In genomic region chr10:31999261-31999660, GRCh38 we compare ENCODE assay signal across 18 cellular contexts. TPM values are rescaled to one million over a fixed set of nuclear protein-coding genes. Genes with fewer than 3 reads are reported as not detected.
DNase-seq lines count a peak whose midpoint lies in the region; ATAC-seq, FAIRE-seq and TF ChIP-seq lines count a peak whose summit lies in the region.
"Had no signal": no experiment of that assay in that cellular context is flagged by ENCODE, and none has a peak within 500 bp of the region (broad histone marks: within the 10 kb centered on the region; RNA-seq: fewer than 3 reads in every experiment).

No MANE protein-coding gene starts in this region.

- H4K20me1 ChIP-seq in K562 (replicated peaks; ENCODE audit: control insufficient read depth, insufficient read depth, low read length): no peaks in the 10 kb centered on the region

- no peaks in the 10 kb centered on the region for H3K9me1 ChIP-seq in K562 (ENCODE audit: control insufficient read depth, insufficient read depth, low read length)

- TF ChIP-seq CTCF in K562 (IDR thresholded peaks at IDR 0.05 in 2 of 3, conservative IDR thresholded peaks at IDR 0.05 in 1 of 3; ENCODE audit: insufficient read depth in 2 of 3, low read depth in 1 of 3, low read length in 3 of 3): no peak

- CTCF ChIA-PET in K562 (lab: Yijun Ruan, JAX; ENCODE audit: low intra/inter-chr PET ratio): no interaction called here

- no peaks in the 10 kb centered on the region for H3K36me3 ChIP-seq in K562 (ENCODE audit: control insufficient read depth, insufficient read depth, low read length)
- H3K36me3 ChIP-seq in mesodermal cell (ENCODE audit: control insufficient read depth, insufficient read depth, low read length): no peaks in the 10 kb centered on the region

- H3K27ac ChIP-seq in K562 (ENCODE audit: extremely low read depth, low read depth, low read length) (no peak overlapping the region), mesodermal cell (ENCODE audit: low read depth, low read length, severe bottlenecking) (peak overlapping the region; percentile 18)
- H3K27ac ChIP-seq: HL-60 had no signal

- no peak for FAIRE-seq in K562 (lab: Jason Lieb, UNC)
- FAIRE-seq: A204.1, RCC 7860 had no signal

- no peaks in the 10 kb centered on the region for H3K27me3 ChIP-seq in K562 (ENCODE audit: control insufficient read depth in 2 of 2, insufficient read depth in 2 of 2, low read length in 2 of 2)

- H3K4me3 ChIP-seq in K562 (no peak overlapping the region), mesodermal cell (ENCODE audit: extremely low read depth, insufficient read depth, low read length, poor library complexity, severe bottlenecking) (no peak overlapping the region)

- H3K9me3 ChIP-seq in K562 (replicated peaks; ENCODE audit: control insufficient read depth, insufficient read depth, low read depth, low read length): no peaks in the 10 kb centered on the region
- no peaks in the 10 kb centered on the region for H3K9me3 ChIP-seq in mesodermal cell (ENCODE audit: control insufficient read depth, low read length)

- no peak for TF ChIP-seq POLR2A in K562 (conservative IDR thresholded peaks at IDR 0.05)

- no peak overlapping the region for H3K4me2 ChIP-seq in K562 (ENCODE audit: insufficient read depth, low read length)

- H3K9ac ChIP-seq in K562 (ENCODE audit: insufficient read depth in 1 of 2, low read depth in 2 of 2, low read length in 2 of 2): no peak overlapping the region

- H3K4me1 ChIP-seq in K562 (replicated peaks in 1 of 2; ENCODE audit: control insufficient read depth in 2 of 2, insufficient read depth in 2 of 2, low read length in 2 of 2): peaks cover 0 to 5% of the 10 kb centered on the region in 2 experiments; a peak in 2 of 5 replicates
- peaks cover 34% of the 10 kb centered on the region for H3K4me1 ChIP-seq in mesodermal cell (ENCODE audit: control insufficient read depth, insufficient read depth, low read length, poor library complexity, severe bottlenecking)

- in situ Hi-C loops in K562 (cut with MboI): no loop called here

- no peak for ATAC-seq in K562
- ATAC-seq: CD8-positive, alpha-beta T cell had no signal

- BruUV-seq in K562 (replicated peaks; lab: Mats Ljungman, UMichigan): no TSS peak

- no peak overlapping the region for H2AFZ ChIP-seq in K562 (ENCODE audit: low read depth, low read length)

- no peaks in the 10 kb centered on the region for H3K79me2 ChIP-seq in K562 (ENCODE audit: control insufficient read depth, insufficient read depth, low read length)

- TF ChIP-seq EP300 in K562 (IDR thresholded peaks at IDR 0.05; ENCODE audit: low read length): no peak

- TF ChIP-seq RAD21 in K562 (CRISPR knock-in tag; conservative IDR thresholded peaks at IDR 0.05 in 1 of 2, IDR thresholded peaks at IDR 0.05 in 1 of 2): no peak

- POLR2A ChIA-PET in K562 (lab: Yijun Ruan, JAX): interaction anchor here (1.1 kb wide), 1 partner anchor 70 kb away, joined by 3 read pairs; no protein-coding TSS in a partner anchor

- 40% methylated on average over 1 of the region's 1 CpG for WGBS in K562 (ENCODE audit: insufficient coverage, low coverage, missing lambda C conversion rate)
- WGBS in mesodermal cell (ENCODE audit: insufficient coverage in 2 of 2), 2 experiments: 100% methylated on average over 1 of the region's 1 CpG; no CpG with 5 or more reads in 1 of the 2 experiments

- intact Hi-C loops in K562 (cut with micrococcal nuclease): no loop called here

- DNase-seq in COLO829 (ENCODE audit: low spot score) (peak; percentile 37), HT1080 (ENCODE audit: low read depth) (peak; percentile 49), K562 (ENCODE audit: extremely low read depth in 1 of 4, low spot score in 3 of 4) (no peak)
- DNase-seq in stimulated activated CD4-positive, alpha-beta T cell treated with anti-CD3 and anti-CD28 coated beads, Interleukin-4, amount 100 ng/mL, for 24 hours: no peak
- no peak for DNase-seq in activated CD8-positive, alpha-beta memory T cell treated with anti-CD3 and anti-CD28 coated beads, Interleukin-2, amount 50 U/mL, for 4 hours
- no peak for DNase-seq in activated T-cell treated with anti-CD3 and anti-CD28 coated beads, Interleukin-2, amount 50 U/mL, for 48 hours
- DNase-seq: CD8-positive, alpha-beta T cell; DMS53; H7; NCI-H1105 treated with DMSO at 0.1 percent for 48 hours; NCI-H1694; NCI-H2081 treated with DMSO at 0.1 percent for 48 hours; NK-92 treated with Interleukin-12 subunit alpha and Interleukin-12 subunit beta, amount 100 ng/mL, for 24 hours; SHP77 treated with DMSO at 0.1 percent for 48 hours had no signal

TF ChIP-seq in K562, 482 proteins besides CTCF, POLR2A, EP300 and RAD21:
- TF ChIP-seq MEIS2 (IDR thresholded peaks at IDR 0.05; ENCODE audit: partially characterized antibody) (peak; percentile 34), HSF4 (CRISPR knock-in tag; IDR thresholded peaks at IDR 0.05; ENCODE audit: borderline replicate concordance) (no peak)

RNA-seq across cellular contexts. Expression of gene KIF5B, which starts 57.0 kb away (rescaled TPM):
- 91.1 and 96.0 TPM in 2 replicates for total RNA-seq in HT1080 (2014; rRNA removed; shearing (Covaris generic))
- 69.7 and 92.9 TPM in 2 replicates for polyA plus RNA-seq in HT1080 (2015; cell fraction: cytosol; rRNA removed)
- polyA plus RNA-seq in HT1080 (2015; cell fraction: nucleus; rRNA removed): 88.4 and 88.9 TPM in 2 replicates
- total RNA-seq in K562 (2011; cell fraction: chromatin; rRNA removed; ENCODE audit: low replicate concordance): 12.1 and 40.7 TPM in 2 replicates
- total RNA-seq in K562 (2011; cell fraction: nucleolus; rRNA removed): 9.5 and 10.9 TPM in 2 replicates
- total RNA-seq in K562 (2011; cell fraction: nucleoplasm; rRNA removed): 17.3 and 22.1 TPM in 2 replicates
- 61.5 and 68.9 TPM in 2 replicates for total RNA-seq in K562 (2014; rRNA removed)
- 94.4 and 107 TPM in 2 replicates for total RNA-seq in K562 (2014; rRNA removed; fragmentation: Illumina TruSeq; extraction: Trizol)
- total RNA-seq in K562 (2015; rRNA removed; fragmentation: Illumina TruSeq; extraction: Trizol): 87.2 and 93.1 TPM in 2 replicates
- total RNA-seq in K562 (2021): 70.2 and 77.9 TPM in 2 replicates
- 39.2 and 49.4 TPM in 2 replicates for polyA plus RNA-seq in K562 (2011; rRNA removed)
- polyA plus RNA-seq in K562 (2011; cell fraction: cytosol; rRNA removed): 8.2 and 15.4 TPM in 2 replicates
- 10.7 and 15.8 TPM in 2 replicates for polyA plus RNA-seq in K562 (2011; cell fraction: nucleus; rRNA removed)
- polyA plus RNA-seq in K562 (2012): 50.4 and 51.7 TPM in 2 replicates
- 70.3 and 78.1 TPM in 2 replicates for polyA plus RNA-seq in K562 (2014; fragmentation: Illumina TruSeq; extraction: Trizol)
- polyA plus RNA-seq in K562 (2014; fragmentation: Nextera tagmentation; extraction: Ambion mirVana): 10 to 100 TPM; 24.4 to 29.8 TPM
- polyA plus RNA-seq in K562 (2014; rRNA removed): 40.3 and 46.2 TPM in 2 replicates
- polyA minus RNA-seq in K562 (2011; rRNA and poly(A)+ RNA removed): 116 and 143 TPM in 2 replicates
- polyA minus RNA-seq in K562 (2011; cell fraction: cytosol; rRNA and poly(A)+ RNA removed): 47.3 and 50.2 TPM in 2 replicates
- 17.5 and 33.8 TPM in 2 replicates for polyA minus RNA-seq in K562 (2011; cell fraction: nucleus; rRNA and poly(A)+ RNA removed)
- polyA plus RNA-seq in mesodermal cell (2013, experiment 1 of 2): 124 TPM
- polyA plus RNA-seq in mesodermal cell (2013, experiment 2 of 2): 145 TPM

Comparison
In these comparisons a context has a peak if more than half of its experiments do, and no peak if none do; other contexts are left out.
1. DNase-seq: peak in COLO829 (single experiment) and HT1080 (single experiment); none in K562 (0 of 4), stimulated activated CD4-positive, alpha-beta T cell treated with anti-CD3 and anti-CD28 coated beads, Interleukin-4, amount 100 ng/mL, for 24 hours (single experiment), activated CD8-positive, alpha-beta memory T cell treated with anti-CD3 and anti-CD28 coated beads, Interleukin-2, amount 50 U/mL, for 4 hours (single experiment) and activated T-cell treated with anti-CD3 and anti-CD28 coated beads, Interleukin-2, amount 50 U/mL, for 48 hours (0 of 2).